ENCODE assay signal across 36 cellular contexts in genomic region chr1:245785433-245785832, GRCh38.
"Had no signal": no experiment of that assay in that cellular context is flagged by ENCODE, and none has a peak within 500 bp of the region (broad histone marks: within the 10 kb centered on the region; RNA-seq: fewer than 3 reads in every experiment).

No MANE protein-coding gene starts in this region.

- H3K4me3 ChIP-seq: adrenal gland, body of pancreas, esophagus squamous epithelium, gastroesophageal sphincter had no signal

- H3K36me3 ChIP-seq: adrenal gland, esophagus squamous epithelium, gastroesophageal sphincter, WERI-Rb-1 had no signal

- H3K4me1 Mint-ChIP-seq: activated B cell treated with CpG ODN at 0.5 μM for 24 hours; activated naive CD4-positive, alpha-beta T cell treated with anti-CD3 and anti-CD28 coated beads, Interleukin-2, amount 50 U/mL, for 24 hours; activated naive CD8-positive, alpha-beta T cell treated with anti-CD3 and anti-CD28 coated beads for 36 hours; activated naive CD8-positive, alpha-beta T cell treated with anti-CD3 and anti-CD28 coated beads, Interleukin-2, amount 50 U/mL, for 24 hours; activated T-helper 17 cell treated with anti-CD3 and anti-CD28 coated beads, Interleukin-2, amount 50 U/mL, for 72 hours had no signal

- H3K27ac Mint-ChIP-seq: activated B cell treated with CpG ODN at 0.5 μM for 24 hours; activated CD8-positive, alpha-beta T cell treated with anti-CD3 and anti-CD28 coated beads for 36 hours; activated naive CD4-positive, alpha-beta T cell treated with anti-CD3 and anti-CD28 coated beads, Interleukin-2, amount 50 U/mL, for 24 hours; activated naive CD8-positive, alpha-beta T cell treated with anti-CD3 and anti-CD28 coated beads for 36 hours; activated naive CD8-positive, alpha-beta T cell treated with anti-CD3 and anti-CD28 coated beads, Interleukin-2, amount 50 U/mL, for 24 hours; activated T-helper 17 cell treated with anti-CD3 and anti-CD28 coated beads, Interleukin-2, amount 50 U/mL, for 72 hours; effector memory CD8-positive, alpha-beta T cell; T-helper 17 cell; T-helper 2 cell treated with Interferon-gamma antibody and Interleukin-4, amounts not matched to agents 5 μg/mL and 100 μg/mL, for 36 hours had no signal

- H3K27me3 ChIP-seq: adrenal gland, body of pancreas, esophagus squamous epithelium, gastroesophageal sphincter had no signal

- ATAC-seq: activated CD4-positive, CD25-positive, alpha-beta regulatory T cell treated with anti-CD3 and anti-CD28 coated beads, Interleukin-2, amount 50 U/mL, for 24 hours; activated CD8-positive, alpha-beta T cell treated with anti-CD3 and anti-CD28 coated beads for 36 hours; activated naive CD8-positive, alpha-beta T cell treated with anti-CD3 and anti-CD28 coated beads, Interleukin-2, amount 50 U/mL, for 24 hours; activated T-cell treated with anti-CD3 and anti-CD28 coated beads, Interleukin-2, amount 50 U/mL, for 4 hours; activated T-helper 17 cell treated with anti-CD3 and anti-CD28 coated beads, Interleukin-2, amount 50 U/mL, for 72 hours; body of pancreas; effector memory CD8-positive, alpha-beta T cell; gastroesophageal sphincter; T-helper 17 cell had no signal

- H3K9me3 ChIP-seq: adrenal gland, body of pancreas, esophagus squamous epithelium, gastroesophageal sphincter had no signal

- H3K9me3 Mint-ChIP-seq: activated B cell treated with CpG ODN at 0.5 μM for 24 hours; activated CD8-positive, alpha-beta T cell treated with anti-CD3 and anti-CD28 coated beads for 36 hours; activated naive CD4-positive, alpha-beta T cell treated with anti-CD3 and anti-CD28 coated beads, Interleukin-2, amount 50 U/mL, for 24 hours; activated naive CD8-positive, alpha-beta T cell treated with anti-CD3 and anti-CD28 coated beads for 36 hours; activated T-cell treated with anti-CD3 and anti-CD28 coated beads, Interleukin-2, amount 50 U/mL, for 4 hours; activated T-helper 17 cell treated with anti-CD3 and anti-CD28 coated beads, Interleukin-2, amount 50 U/mL, for 72 hours; effector memory CD8-positive, alpha-beta T cell; T-helper 2 cell treated with Interferon-gamma antibody and Interleukin-4, amounts not matched to agents 5 μg/mL and 100 μg/mL, for 36 hours had no signal

- DNase-seq: activated B cell treated with CpG ODN at 0.5 μM for 24 hours; activated CD4-positive, alpha-beta T cell treated with anti-CD3 and anti-CD28 coated beads for 48 hours; activated CD4-positive, alpha-beta T cell treated with anti-CD3 and anti-CD28 coated beads, Interleukin-2, amount 50 U/mL, for 1 hour; activated CD4-positive, alpha-beta T cell treated with anti-CD3 and anti-CD28 coated beads, Interleukin-2, amount 50 U/mL, for 48 hours; activated CD8-positive, alpha-beta memory T cell treated with anti-CD3 and anti-CD28 coated beads for 24 hours; activated CD8-positive, alpha-beta T cell treated with anti-CD3 and anti-CD28 coated beads for 36 hours; activated effector memory CD4-positive, alpha-beta T cell treated with Interleukin-2 at 50 U/mL for 16 hours; activated gamma-delta T cell treated with Interleukin-2 at 50 U/mL for 16 hours; activated naive CD4-positive, alpha-beta T cell treated with Interleukin-2 at 50 U/mL for 16 hours; activated naive CD8-positive, alpha-beta T cell treated with anti-CD3 and anti-CD28 coated beads for 36 hours; activated naive CD8-positive, alpha-beta T cell treated with anti-CD3 and anti-CD28 coated beads, Interleukin-2, amount 50 U/mL, for 24 hours; activated T-cell treated with anti-CD3 and anti-CD28 coated beads, Interleukin-2, amount 50 U/mL, for 4 hours; adrenal gland; amygdala; aorta; body of pancreas; caudate nucleus; cortex of kidney; dermis blood vessel endothelial cell; effector CD4-positive, alpha-beta T cell; effector memory CD8-positive, alpha-beta T cell; esophagus squamous epithelium; foreskin melanocyte; T-helper 1 cell; T-helper 17 cell; T1000; WERI-Rb-1 had no signal

- H3K4me3 Mint-ChIP-seq: activated B cell treated with CpG ODN at 0.5 μM for 24 hours; activated CD8-positive, alpha-beta T cell treated with anti-CD3 and anti-CD28 coated beads for 36 hours; activated naive CD4-positive, alpha-beta T cell treated with anti-CD3 and anti-CD28 coated beads, Interleukin-2, amount 50 U/mL, for 24 hours; activated naive CD8-positive, alpha-beta T cell treated with anti-CD3 and anti-CD28 coated beads for 36 hours; activated naive CD8-positive, alpha-beta T cell treated with anti-CD3 and anti-CD28 coated beads, Interleukin-2, amount 50 U/mL, for 24 hours; activated T-cell treated with anti-CD3 and anti-CD28 coated beads, Interleukin-2, amount 50 U/mL, for 4 hours; activated T-helper 17 cell treated with anti-CD3 and anti-CD28 coated beads, Interleukin-2, amount 50 U/mL, for 72 hours; effector memory CD8-positive, alpha-beta T cell; T-helper 17 cell; T-helper 2 cell treated with Interferon-gamma antibody and Interleukin-4, amounts not matched to agents 5 μg/mL and 100 μg/mL, for 36 hours had no signal

- H3K27me3 Mint-ChIP-seq: activated B cell treated with CpG ODN at 0.5 μM for 24 hours; activated CD8-positive, alpha-beta T cell treated with anti-CD3 and anti-CD28 coated beads for 36 hours; activated naive CD4-positive, alpha-beta T cell treated with anti-CD3 and anti-CD28 coated beads, Interleukin-2, amount 50 U/mL, for 24 hours; activated naive CD8-positive, alpha-beta T cell treated with anti-CD3 and anti-CD28 coated beads for 36 hours; activated naive CD8-positive, alpha-beta T cell treated with anti-CD3 and anti-CD28 coated beads, Interleukin-2, amount 50 U/mL, for 24 hours; activated T-helper 17 cell treated with anti-CD3 and anti-CD28 coated beads, Interleukin-2, amount 50 U/mL, for 72 hours; effector memory CD8-positive, alpha-beta T cell; T-helper 17 cell had no signal

- H3K4me1 ChIP-seq: adrenal gland, body of pancreas, esophagus squamous epithelium, gastroesophageal sphincter had no signal

- H3K27ac ChIP-seq: adrenal gland, body of pancreas, epithelial cell of prostate, esophagus squamous epithelium, gastroesophageal sphincter, WERI-Rb-1 had no signal

- FAIRE-seq: colon, endometrium, endothelial cell of umbilical vein had no signal
